In the genomic region with DNA sequence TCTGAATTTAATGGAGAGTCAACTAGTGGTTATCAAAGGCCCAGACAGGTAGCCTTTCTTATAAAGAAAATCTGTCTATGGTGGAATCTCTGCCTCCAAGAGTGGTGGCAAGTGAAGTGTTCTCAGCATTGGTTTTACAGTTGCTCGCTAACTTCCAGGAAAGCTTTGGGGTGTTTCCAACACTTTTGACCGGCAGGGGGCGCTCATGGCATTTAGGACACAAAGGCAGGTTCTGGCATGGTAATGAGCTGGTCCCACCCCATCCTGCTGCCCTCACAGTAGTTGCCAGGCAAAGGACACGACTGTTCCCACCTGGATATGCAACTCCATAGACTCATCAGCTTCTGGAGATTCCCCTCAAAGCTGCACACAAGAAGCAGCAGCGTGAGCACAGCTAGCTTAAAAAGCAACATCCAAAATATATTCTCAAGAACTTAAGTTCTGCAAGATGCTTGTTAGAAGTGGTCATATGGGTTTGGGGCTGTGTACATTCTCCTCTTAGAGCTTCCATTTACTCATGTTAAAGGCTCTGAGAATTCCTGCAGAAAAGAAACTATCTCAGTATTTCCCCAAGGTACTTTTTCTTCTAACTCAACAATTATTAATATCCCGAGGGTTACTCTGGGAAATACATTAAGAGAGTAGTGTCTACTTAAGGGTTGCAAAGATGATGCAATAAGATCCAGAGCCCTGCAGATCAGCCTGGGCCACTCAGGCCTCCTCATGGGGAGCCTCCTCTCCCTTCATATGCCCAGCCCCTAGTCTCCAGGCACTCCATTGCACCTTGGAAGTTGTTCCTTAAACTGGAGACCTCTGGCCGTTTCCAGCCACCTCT, we compare ENCODE assay signal across 8 cellular contexts. TPM values are rescaled to one million over a fixed set of nuclear protein-coding genes. Genes with fewer than 3 reads are reported as not detected.
DNase-seq lines count a peak whose midpoint lies in the region; ATAC-seq and TF ChIP-seq lines count a peak whose summit lies in the region.

No MANE protein-coding gene starts in this region.

- H3K36me3 ChIP-seq in Loucy (ENCODE audit: insufficient read depth, low read length): no peaks in the 10 kb centered on the region
- no peaks in the 10 kb centered on the region for H3K36me3 ChIP-seq in Panc1 (ENCODE audit: control insufficient read depth, insufficient read depth, low read length)

- H3K4me3 ChIP-seq in Loucy (ENCODE audit: low read length, poor library complexity, severe bottlenecking) (no peak overlapping the region), Panc1 (ENCODE audit: low read depth in 2 of 2, low read length in 2 of 2) (no peak overlapping the region), fibroblast of mammary gland (ENCODE audit: control insufficient read depth, low read depth, low read length) (no peak overlapping the region)

- H3F3A ChIP-seq in Loucy (ENCODE audit: low read depth): no peaks in the 10 kb centered on the region

- H3K79me2 ChIP-seq in Loucy (ENCODE audit: insufficient read depth, low read length): no peaks in the 10 kb centered on the region

- intact Hi-C loops in Panc1 (cut with micrococcal nuclease; ENCODE audit: unreplicated experiment): loop anchor here (2.0 to 10.0 kb wide), 3 partner anchors 44 to 434 kb away; no protein-coding TSS in a partner anchor

- peak; percentile 88 for ATAC-seq in Panc1
- peak; percentile 89 to 95 for ATAC-seq in activated T-cell treated with anti-CD3 and anti-CD28 coated beads, Interleukin-2, amount 50 U/mL, for 4 hours
- ATAC-seq in stimulated activated naive CD8-positive, alpha-beta T cell treated with anti-CD3 and anti-CD28 coated beads, Interleukin-15, Interleukin-2, amounts not matched to agents 100 U/mL and 50 U/mL, for 24 hours: peak; percentile 86
- ATAC-seq in HG02763 (IDR thresholded peaks at IDR 0.05; ENCODE audit: unreplicated experiment): no peak

- no peak overlapping the region for H3K9ac ChIP-seq in Loucy (ENCODE audit: low read depth, low read length, poor library complexity, severe bottlenecking)

- BruUV-seq in Panc1 (replicated peaks; lab: Mats Ljungman, UMichigan): no TSS peak

- H3K27me3 ChIP-seq in Loucy (ENCODE audit: insufficient read depth, low read length, poor library complexity, severe bottlenecking) (no peaks in the 10 kb centered on the region), Panc1 (ENCODE audit: control insufficient read depth, insufficient read depth, low read length) (no peaks in the 10 kb centered on the region)

- peaks cover 4% of the 10 kb centered on the region for H3K4me1 Mint-ChIP-seq in activated T-cell treated with anti-CD3 and anti-CD28 coated beads, Interleukin-2, amount 50 U/mL, for 4 hours (ENCODE audit: low read depth)
- no peaks in the 10 kb centered on the region for H3K4me1 Mint-ChIP-seq in nephron progenitor cell

- POLR2A ChIA-PET in Panc1 (lab: Charles Lee): no interaction called here

- H3K27me3 Mint-ChIP-seq in activated T-cell treated with anti-CD3 and anti-CD28 coated beads, Interleukin-2, amount 50 U/mL, for 4 hours (ENCODE audit: low read depth): no peaks in the 10 kb centered on the region
- peaks cover 2% of the 10 kb centered on the region for H3K27me3 Mint-ChIP-seq in nephron progenitor cell (ENCODE audit: low read depth, poor library complexity)

- DNase-seq in ELF-1 (ENCODE audit: low read depth, low spot score) (peak; percentile 92), Panc1 (ENCODE audit: low read depth, low spot score) (peak; percentile 55), fibroblast of mammary gland (ENCODE audit: low read depth) (peak; percentile 83), nephron progenitor cell (peak; percentile 96)
- peak; percentile 94 for DNase-seq in activated T-cell treated with anti-CD3 and anti-CD28 coated beads, Interleukin-2, amount 50 U/mL, for 4 hours
- DNase-seq in stimulated activated naive CD8-positive, alpha-beta T cell treated with anti-CD3 and anti-CD28 coated beads, Interleukin-15, Interleukin-2, amounts not matched to agents 100 U/mL and 50 U/mL, for 24 hours: peak; percentile 97

- H2AFZ ChIP-seq in Loucy (ENCODE audit: low read length): no peak overlapping the region

- no peak overlapping the region for H3K27ac Mint-ChIP-seq in nephron progenitor cell

- H3K9me3 Mint-ChIP-seq in activated T-cell treated with anti-CD3 and anti-CD28 coated beads, Interleukin-2, amount 50 U/mL, for 4 hours: no peaks in the 10 kb centered on the region
- H3K9me3 Mint-ChIP-seq in nephron progenitor cell: no peaks in the 10 kb centered on the region

- no peaks in the 10 kb centered on the region for H4K20me1 ChIP-seq in Loucy (ENCODE audit: insufficient read depth, low read length, poor library complexity, severe bottlenecking)

- H3K36me3 Mint-ChIP-seq in activated T-cell treated with anti-CD3 and anti-CD28 coated beads, Interleukin-2, amount 50 U/mL, for 4 hours (ENCODE audit: insufficient read depth): peaks cover 2% of the 10 kb centered on the region
- H3K36me3 Mint-ChIP-seq in nephron progenitor cell (ENCODE audit: low read depth): no peaks in the 10 kb centered on the region

- H3K9me3 ChIP-seq in Loucy (ENCODE audit: insufficient read depth, low read depth, low read length): no peaks in the 10 kb centered on the region
- H3K9me3 ChIP-seq in Panc1 (ENCODE audit: control insufficient read depth, insufficient read depth, low read depth, low read length): no peaks in the 10 kb centered on the region

- in situ Hi-C loops in Panc1 (cut with HindIII; ENCODE audit: low pct_unique_long_range_greater_than_20kb, low sequenced_read_pairs): no loop called here

- H3K4me1 ChIP-seq in Loucy (ENCODE audit: insufficient read depth, low read length, poor library complexity, severe bottlenecking): no peaks in the 10 kb centered on the region
- H3K4me1 ChIP-seq in Panc1 (ENCODE audit: control insufficient read depth, insufficient read depth, low read length): no peaks in the 10 kb centered on the region; the same call in 1 of the 2 replicates

- H3K4me2 ChIP-seq in Loucy (ENCODE audit: low read depth, low read length, poor library complexity, severe bottlenecking): no peak overlapping the region

- H3K4me3 Mint-ChIP-seq in activated T-cell treated with anti-CD3 and anti-CD28 coated beads, Interleukin-2, amount 50 U/mL, for 4 hours: no peak overlapping the region
- H3K4me3 Mint-ChIP-seq in nephron progenitor cell: no peak overlapping the region

- TF ChIP-seq CTCF in Loucy (conservative IDR thresholded peaks at IDR 0.05; ENCODE audit: low read length): peak; percentile 88
- peak; percentile 87 for TF ChIP-seq CTCF in Panc1 (IDR thresholded peaks at IDR 0.05)
- TF ChIP-seq CTCF in fibroblast of mammary gland (conservative IDR thresholded peaks at IDR 0.05; ENCODE audit: control insufficient read depth, insufficient read depth, low read depth, low read length): peak; percentile 86
- peak; percentile 87 for TF ChIP-seq CTCF in nephron progenitor cell (IDR thresholded peaks at IDR 0.05)

- no peak overlapping the region for H3K27ac ChIP-seq in Panc1 (ENCODE audit: low read length)

- CTCF ChIA-PET in Panc1 (lab: Charles Lee): interaction anchor here (0.6 to 2.3 kb wide), 9 partner anchors 11 to 228 kb away, joined by 3 to 13 read pairs (median 4); a partner anchor contains a TSS

- no peaks in the 10 kb centered on the region for H3K9me2 ChIP-seq in Loucy (replicated peaks; ENCODE audit: low read depth, low read length)

RNA-seq across cellular contexts. Expression of a gene that starts 14.8 kb away (rescaled TPM):
- not detected for total RNA-seq in Panc1 (2021; ENCODE audit: unreplicated experiment)
- polyA plus RNA-seq in Panc1 (2012; ENCODE audit: insufficient read length): 0.11 TPM
- total RNA-seq in activated T-cell treated with anti-CD3 and anti-CD28 coated beads, Interleukin-2, amount 50 U/mL, for 4 hours: under 1 TPM in 2 of 3 donors, not detected in 1; 0.13 to 0.35 TPM

RNA-seq across cellular contexts. Expression of a gene that starts 20.6 kb away (rescaled TPM):
- total RNA-seq in Panc1 (2021; ENCODE audit: unreplicated experiment): 68.8 TPM
- 56.7 TPM for polyA plus RNA-seq in Panc1 (2012; ENCODE audit: insufficient read length)
- total RNA-seq in activated T-cell treated with anti-CD3 and anti-CD28 coated beads, Interleukin-2, amount 50 U/mL, for 4 hours: 100 to 1,000 TPM; 104 to 107 (median 106) TPM
